Comparison of ENCODE assay signal across 20 cellular contexts in the genomic region with DNA sequence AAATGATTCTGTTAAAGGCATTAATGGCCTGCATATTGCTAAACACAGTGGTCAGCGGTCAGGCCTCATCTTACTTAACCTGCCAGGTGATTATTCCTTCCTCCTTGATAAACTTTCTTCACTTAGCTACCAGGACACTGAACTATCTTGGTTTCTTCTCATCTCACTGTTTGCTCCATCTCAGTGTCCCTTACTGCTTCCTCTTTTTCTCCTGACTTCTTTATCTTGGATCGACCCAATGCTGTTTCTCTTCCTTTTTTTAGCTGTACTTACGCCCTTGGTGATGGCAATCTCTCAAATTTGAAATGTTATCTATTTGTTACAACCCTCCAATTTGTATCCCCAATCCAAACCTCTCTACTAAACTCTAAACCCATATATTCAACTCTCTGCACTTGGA. TPM values are rescaled to one million over a fixed set of nuclear protein-coding genes. Genes with fewer than 3 reads are reported as not detected.
"Had no signal": no experiment of that assay in that cellular context is flagged by ENCODE, and none has a peak within 500 bp of the region (broad histone marks: within the 10 kb centered on the region; RNA-seq: fewer than 3 reads in every experiment).

No MANE protein-coding gene starts in this region.

- H3K27me3 ChIP-seq: cardiac muscle cell, pancreas had no signal

- DNase-seq: activated CD4-positive, alpha-beta memory T cell treated with anti-CD3 and anti-CD28 coated beads, Interleukin-2, amount 10 ng/mL, durations not matched to agents 7 days and 5 days; activated CD4-positive, alpha-beta T cell treated with anti-CD3 and anti-CD28 coated beads for 36 hours; activated effector memory CD4-positive, alpha-beta T cell treated with Interleukin-2 at 50 U/mL for 16 hours; activated T-cell treated with anti-CD3 and anti-CD28 coated beads, Interleukin-2, amount 50 U/mL, for 24 hours; adrenal gland; erythroblast; gastrocnemius medialis; naive B cell; pancreas; stimulated activated CD4-positive, alpha-beta T cell treated with anti-CD3 and anti-CD28 coated beads, Interleukin-12 subunit alpha, Interleukin-12 subunit beta, amount 100 ng/mL, for 4 hours; stimulated activated CD4-positive, alpha-beta T cell treated with anti-CD3 and anti-CD28 coated beads, Interleukin-2, amount 100 ng/mL, for 24 hours; T-helper 9 cell had no signal

- H3K9me3 ChIP-seq: adrenal gland, gastrocnemius medialis, pancreas, thoracic aorta had no signal

- H3K4me3 ChIP-seq: adrenal gland, cardiac muscle cell, gastrocnemius medialis, pancreas, thoracic aorta had no signal

- ATAC-seq: activated CD4-positive, alpha-beta T cell treated with anti-CD3 and anti-CD28 coated beads for 36 hours; gastrocnemius medialis; left lobe of liver; pancreas had no signal

- FAIRE-seq: colon, islet of Langerhans, pancreas had no signal

- H3K27ac ChIP-seq: adrenal gland, cardiac muscle cell, gastrocnemius medialis, pancreas, thoracic aorta had no signal

- H3K36me3 ChIP-seq: adrenal gland, cardiac muscle cell, gastrocnemius medialis, pancreas, thoracic aorta had no signal

- H3K4me1 ChIP-seq: adrenal gland, gastrocnemius medialis, pancreas had no signal

RNA-seq across cellular contexts. Expression of a gene that starts 7.8 kb away (rescaled TPM):
- total RNA-seq: adrenal gland, cardiac muscle cell, gastrocnemius medialis, left lobe of liver, lung microvascular endothelial cell, thoracic aorta, ureter had no signal
- polyA plus RNA-seq: cardiac muscle cell, pancreas had no signal

RNA-seq across cellular contexts. Expression of a gene that starts 33.0 kb away (rescaled TPM):
- total RNA-seq: activated CD4-positive, alpha-beta T cell treated with anti-CD3 and anti-CD28 coated beads for 36 hours; adrenal gland; cardiac muscle cell; gastrocnemius medialis; left lobe of liver; lung microvascular endothelial cell; mononuclear cell; pancreas; thoracic aorta; ureter had no signal
- polyA plus RNA-seq: adrenal gland, cardiac muscle cell, pancreas had no signal

RNA-seq across cellular contexts. Expression of a gene that starts 41.4 kb away (rescaled TPM):
- total RNA-seq: adrenal gland, cardiac muscle cell, gastrocnemius medialis, left lobe of liver, lung microvascular endothelial cell, pancreas, thoracic aorta, ureter had no signal
- polyA plus RNA-seq: adrenal gland, cardiac muscle cell, pancreas had no signal
